ENCODE assay signal across 1 cellular context in genomic region chr20:33993800-33994623, GRCh38.
TF ChIP-seq lines count a peak whose summit lies in the region.

TSS of gene RALY (plus strand) at chr20:33993911. CDS start at chr20:34072075, 78,164 bp downstream.

TF ChIP-seq in K562, 482 proteins besides CTCF, POLR2A, EP300 and RAD21 (continued from another document and continues in another):
- TF ChIP-seq BDP1 (IDR thresholded peaks at IDR 0.05; ENCODE audit: insufficient read depth, insufficient read length) (no peak), RBFOX2 (IDR thresholded peaks at IDR 0.05; ENCODE audit: low read depth, low read length) (peak; percentile 90), POLR3A (IDR thresholded peaks at IDR 0.05; ENCODE audit: borderline replicate concordance, extremely low read depth, insufficient read depth, insufficient read length) (no peak), COPS2 (conservative IDR thresholded peaks at IDR 0.05) (no peak), ZNF76 (CRISPR knock-in tag; IDR thresholded peaks at IDR 0.05; ENCODE audit: borderline replicate concordance) (no peak), PYGO2 (tag; IDR thresholded peaks at IDR 0.05) (no peak), ZNF778 (CRISPR knock-in tag; IDR thresholded peaks at IDR 0.05) (no peak), ZHX1 (conservative IDR thresholded peaks at IDR 0.05; ENCODE audit: low read length) (no peak), PHB2 (IDR thresholded peaks at IDR 0.05; ENCODE audit: low read depth) (no peak), SIRT6 (IDR thresholded peaks at IDR 0.05; ENCODE audit: low read depth, low read length) (no peak), CBX3 (IDR thresholded peaks at IDR 0.05; ENCODE audit: borderline replicate concordance in 1 of 2, low read length in 2 of 2) (no peak), ZBTB49 (CRISPR knock-in tag; IDR thresholded peaks at IDR 0.05; ENCODE audit: borderline replicate concordance) (no peak), ZNF23 (CRISPR knock-in tag; IDR thresholded peaks at IDR 0.05) (no peak), CBX1 (IDR thresholded peaks at IDR 0.05; ENCODE audit: low read depth) (no peak; the same call in 1 of the 2 replicates), ZNF592 (IDR thresholded peaks at IDR 0.05) (no peak), ZSCAN29 (IDR thresholded peaks at IDR 0.05) (no peak), KHSRP (IDR thresholded peaks at IDR 0.05) (no peak), ZBTB33 (CRISPR knock-in tag; IDR thresholded peaks at IDR 0.05) (0 out of 2 replicates have a peak, but pooled peaks have one; percentile 36), SRSF1 (IDR thresholded peaks at IDR 0.05; ENCODE audit: low read depth, low read length) (no peak), MIER1 (IDR thresholded peaks at IDR 0.05; ENCODE audit: low read depth) (no peak), ZNF407 (IDR thresholded peaks at IDR 0.05; ENCODE audit: low read depth) (peak; percentile 78; the same call in 1 of the 2 replicates), ZNF695 (CRISPR knock-in tag; IDR thresholded peaks at IDR 0.05) (no peak), ZNF644 (tag; IDR thresholded peaks at IDR 0.05; ENCODE audit: low read depth) (no peak), TFAM (CRISPR knock-in tag; conservative IDR thresholded peaks at IDR 0.05) (no peak), XRCC4 (IDR thresholded peaks at IDR 0.05; ENCODE audit: extremely low read depth, insufficient read depth, insufficient read length) (no peak), NBN (IDR thresholded peaks at IDR 0.05; ENCODE audit: low read depth) (no peak), KLF13 (tag; IDR thresholded peaks at IDR 0.05; ENCODE audit: borderline replicate concordance, low read depth) (no peak)
- TF ChIP-seq, protein P1, sequence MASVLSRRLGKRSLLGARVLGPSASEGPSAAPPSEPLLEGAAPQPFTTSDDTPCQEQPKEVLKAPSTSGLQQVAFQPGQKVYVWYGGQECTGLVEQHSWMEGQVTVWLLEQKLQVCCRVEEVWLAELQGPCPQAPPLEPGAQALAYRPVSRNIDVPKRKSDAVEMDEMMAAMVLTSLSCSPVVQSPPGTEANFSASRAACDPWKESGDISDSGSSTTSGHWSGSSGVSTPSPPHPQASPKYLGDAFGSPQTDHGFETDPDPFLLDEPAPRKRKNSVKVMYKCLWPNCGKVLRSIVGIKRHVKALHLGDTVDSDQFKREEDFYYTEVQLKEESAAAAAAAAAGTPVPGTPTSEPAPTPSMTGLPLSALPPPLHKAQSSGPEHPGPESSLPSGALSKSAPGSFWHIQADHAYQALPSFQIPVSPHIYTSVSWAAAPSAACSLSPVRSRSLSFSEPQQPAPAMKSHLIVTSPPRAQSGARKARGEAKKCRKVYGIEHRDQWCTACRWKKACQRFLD (CRISPR knock-in tag; IDR thresholded peaks at IDR 0.05): no peak
- TF ChIP-seq, protein P2, sequence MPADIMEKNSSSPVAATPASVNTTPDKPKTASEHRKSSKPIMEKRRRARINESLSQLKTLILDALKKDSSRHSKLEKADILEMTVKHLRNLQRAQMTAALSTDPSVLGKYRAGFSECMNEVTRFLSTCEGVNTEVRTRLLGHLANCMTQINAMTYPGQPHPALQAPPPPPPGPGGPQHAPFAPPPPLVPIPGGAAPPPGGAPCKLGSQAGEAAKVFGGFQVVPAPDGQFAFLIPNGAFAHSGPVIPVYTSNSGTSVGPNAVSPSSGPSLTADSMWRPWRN (IDR thresholded peaks at IDR 0.05; ENCODE audit: low read depth): no peak
- TF ChIP-seq, protein P3, sequence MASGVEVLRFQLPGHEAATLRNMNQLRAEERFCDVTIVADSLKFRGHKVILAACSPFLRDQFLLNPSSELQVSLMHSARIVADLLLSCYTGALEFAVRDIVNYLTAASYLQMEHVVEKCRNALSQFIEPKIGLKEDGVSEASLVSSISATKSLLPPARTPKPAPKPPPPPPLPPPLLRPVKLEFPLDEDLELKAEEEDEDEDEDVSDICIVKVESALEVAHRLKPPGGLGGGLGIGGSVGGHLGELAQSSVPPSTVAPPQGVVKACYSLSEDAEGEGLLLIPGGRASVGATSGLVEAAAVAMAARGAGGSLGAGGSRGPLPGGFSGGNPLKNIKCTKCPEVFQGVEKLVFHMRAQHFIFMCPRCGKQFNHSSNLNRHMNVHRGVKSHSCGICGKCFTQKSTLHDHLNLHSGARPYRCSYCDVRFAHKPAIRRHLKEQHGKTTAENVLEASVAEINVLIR (CRISPR knock-in tag; IDR thresholded peaks at IDR 0.05): no peak
